In genomic region chr2:239639366-239640185, GRCh38 we compare ENCODE assay signal across 25 cellular contexts.
"Had no signal": no experiment of that assay in that cellular context is flagged by ENCODE, and none has a peak within 500 bp of the region (broad histone marks: within the 10 kb centered on the region; RNA-seq: fewer than 3 reads in every experiment).

No MANE protein-coding gene starts in this region.

- H3K9me3 Mint-ChIP-seq: activated CD4-positive, alpha-beta T cell treated with anti-CD3 and anti-CD28 coated beads, Interleukin-2, amount 10 ng/mL, durations not matched to agents 7 days and 5 days; activated T-cell treated with anti-CD3 and anti-CD28 coated beads, Interleukin-2, amount 50 U/mL, for 24 hours had no signal

- H3K27ac Mint-ChIP-seq: activated CD4-positive, alpha-beta memory T cell treated with anti-CD3 and anti-CD28 coated beads for 36 hours; activated CD4-positive, alpha-beta T cell treated with anti-CD3 and anti-CD28 coated beads, Interleukin-2, amount 10 ng/mL, durations not matched to agents 7 days and 5 days; activated naive CD4-positive, alpha-beta T cell treated with anti-CD3 and anti-CD28 coated beads, Interleukin-2, amount 50 U/mL, for 72 hours; activated T-cell treated with anti-CD3 and anti-CD28 coated beads, Interleukin-2, amount 50 U/mL, for 24 hours; activated T-helper 1 cell treated with anti-CD3 and anti-CD28 coated beads, Interleukin-12 subunit alpha, Interleukin-12 subunit beta, Interleukin-2, Interleukin-4 antibody, amounts not matched to agents 30 ng/mL and 10 ng/mL and 1 ng/mL, durations not matched to agents 14 hours and 24 hours and 36 hours had no signal

- ATAC-seq: activated naive CD4-positive, alpha-beta T cell treated with anti-CD3 and anti-CD28 coated beads, Interleukin-2, amount 50 U/mL, for 72 hours; Panc1; Right ventricle myocardium inferior had no signal

- H3K9me3 ChIP-seq: SK-N-SH had no signal

- DNase-seq: activated CD4-positive, alpha-beta memory T cell treated with anti-CD3 and anti-CD28 coated beads for 36 hours; activated CD4-positive, alpha-beta T cell treated with anti-CD3 and anti-CD28 coated beads, Interleukin-2, amount 10 ng/mL, durations not matched to agents 7 days and 5 days; activated CD4-positive, CD25-positive, alpha-beta regulatory T cell; activated effector memory CD4-positive, alpha-beta T cell treated with anti-CD3 and anti-CD28 coated beads, Interleukin-2, amount 50 U/mL, for 16 hours; activated naive CD4-positive, alpha-beta T cell treated with Interleukin-2 at 50 U/mL for 16 hours; activated T-cell treated with anti-CD3 and anti-CD28 coated beads, Interleukin-2, amount 50 U/mL, for 24 hours; amygdala; brain microvascular endothelial cell; Kasumi-1; KBM-7; NCI-H146; NCI-H2029; NCI-H446; NCI-H82; NK-92 treated with Interleukin-12 subunit alpha and Interleukin-12 subunit beta, amount 100 ng/mL, for 24 hours; OCI-M1; RPMI8226; SK-N-SH; T-helper 1 cell had no signal

- H3K27ac ChIP-seq: brain microvascular endothelial cell, cardiac muscle cell, VCaP had no signal

- H3K27me3 Mint-ChIP-seq: activated CD4-positive, alpha-beta memory T cell treated with anti-CD3 and anti-CD28 coated beads for 36 hours; activated CD4-positive, alpha-beta T cell treated with anti-CD3 and anti-CD28 coated beads, Interleukin-2, amount 10 ng/mL, durations not matched to agents 7 days and 5 days had no signal

- H3K27me3 ChIP-seq: brain microvascular endothelial cell, cardiac muscle cell had no signal

- H3K4me3 Mint-ChIP-seq: activated CD4-positive, alpha-beta memory T cell treated with anti-CD3 and anti-CD28 coated beads for 36 hours; activated CD4-positive, alpha-beta T cell treated with anti-CD3 and anti-CD28 coated beads, Interleukin-2, amount 10 ng/mL, durations not matched to agents 7 days and 5 days; activated T-cell treated with anti-CD3 and anti-CD28 coated beads, Interleukin-2, amount 50 U/mL, for 24 hours; activated T-helper 1 cell treated with anti-CD3 and anti-CD28 coated beads, Interleukin-12 subunit alpha, Interleukin-12 subunit beta, Interleukin-2, Interleukin-4 antibody, amounts not matched to agents 30 ng/mL and 10 ng/mL and 1 ng/mL, durations not matched to agents 14 hours and 24 hours and 36 hours had no signal

- H3K4me3 ChIP-seq: cardiac muscle cell had no signal

- H3K4me1 Mint-ChIP-seq: activated CD4-positive, alpha-beta T cell treated with anti-CD3 and anti-CD28 coated beads, Interleukin-2, amount 10 ng/mL, durations not matched to agents 7 days and 5 days had no signal

- H3K36me3 ChIP-seq: brain microvascular endothelial cell, cardiac muscle cell had no signal

- H3K36me3 Mint-ChIP-seq: activated CD4-positive, alpha-beta memory T cell treated with anti-CD3 and anti-CD28 coated beads for 36 hours had no signal
